16 cellular contexts compared by ENCODE assay signal in genomic region chr22:43944670-43945430, GRCh38. TPM values are rescaled to one million over a fixed set of nuclear protein-coding genes. Genes with fewer than 3 reads are reported as not detected.
A peak's percentile ranks its signal among the peaks of the same experiment; 100 is the strongest.
DNase-seq lines count a peak whose midpoint lies in the region; ATAC-seq and TF ChIP-seq lines count a peak whose summit lies in the region.
"Had no signal": no experiment of that assay in that cellular context is flagged by ENCODE, and none has a peak within 500 bp of the region (broad histone marks: within the 10 kb centered on the region; RNA-seq: fewer than 3 reads in every experiment).

No MANE protein-coding gene starts in this region.

- no peaks in the 10 kb centered on the region for H3K27me3 ChIP-seq in mammary epithelial cell (ENCODE audit: insufficient read depth, low read length)
- H3K27me3 ChIP-seq in breast epithelium, result no peaks in the 10 kb centered on the region
- H3K27me3 ChIP-seq in gastroesophageal sphincter, result peaks cover 38% of the 10 kb centered on the region

- no peak overlapping the region for H3K27ac Mint-ChIP-seq in chondrocyte (ENCODE audit: unreplicated experiment)
- H3K27ac Mint-ChIP-seq in activated CD4-positive, alpha-beta memory T cell treated with anti-CD3 and anti-CD28 coated beads, Interleukin-2, amount 10 ng/mL, durations not matched to agents 7 days and 5 days, result no peak overlapping the region

- H3K36me3 ChIP-seq in mammary epithelial cell (ENCODE audit: insufficient read depth, low read length), result peaks cover 16% of the 10 kb centered on the region
- H3K36me3 ChIP-seq in breast epithelium, result no peaks in the 10 kb centered on the region
- H3K36me3 ChIP-seq in mesodermal cell (ENCODE audit: control insufficient read depth, insufficient read depth, low read length), result peaks cover 85% of the 10 kb centered on the region
- no peaks in the 10 kb centered on the region for H3K36me3 ChIP-seq in gastroesophageal sphincter

- peaks cover 9% of the 10 kb centered on the region for H3K36me3 Mint-ChIP-seq in chondrocyte (ENCODE audit: low read depth)
- no peaks in the 10 kb centered on the region for H3K36me3 Mint-ChIP-seq in activated CD4-positive, alpha-beta memory T cell treated with anti-CD3 and anti-CD28 coated beads, Interleukin-2, amount 10 ng/mL, durations not matched to agents 7 days and 5 days (ENCODE audit: low read depth)
- H3K36me3 Mint-ChIP-seq: CD14-positive monocyte, IgD-negative memory B cell had no signal

- in situ Hi-C loops in mammary epithelial cell (cut with MboI; ENCODE audit: low sequenced_read_pairs in 2 of 2), result loop anchor here in 1 of 2 donors (10.0 kb wide), 1 partner anchor 50 kb away; the partner anchor contains the start of gene PNPLA5
- in situ Hi-C loops in KBM-7 (cut with MboI; ENCODE audit: low pct_unique_long_range_greater_than_20kb, low sequenced_read_pairs), result no loop called here

- WGBS in mammary epithelial cell (ENCODE audit: low coverage, missing lambda C conversion rate), result 76% methylated on average over 17 of the region's 20 CpGs
- 96 to 97% methylated on average over 20 of the region's 20 CpGs for WGBS in mesodermal cell (ENCODE audit: insufficient coverage in 2 of 2), 2 experiments
- 87% methylated on average over 7 of the region's 20 CpGs; no CpG with 5 or more reads in 1 of the 2 donors for WGBS in gastroesophageal sphincter (ENCODE audit: low coverage in 1 of 2), 2 donors

- no peaks in the 10 kb centered on the region for H3K9me3 ChIP-seq in mammary epithelial cell (replicated peaks; ENCODE audit: insufficient read depth, low read length)
- H3K9me3 ChIP-seq in breast epithelium, result peaks cover 0 to 4% of the 10 kb centered on the region in 2 donors
- no peaks in the 10 kb centered on the region for H3K9me3 ChIP-seq in mesodermal cell (ENCODE audit: control insufficient read depth, low read length)
- H3K9me3 ChIP-seq in gastroesophageal sphincter, result peaks cover 0 to 10% (median 0%) of the 10 kb centered on the region in 3 donors
- H3K9me3 ChIP-seq: A549 had no signal

- H2AFZ ChIP-seq in mammary epithelial cell (ENCODE audit: low read depth, low read length), result no peak overlapping the region

- H3K4me1 ChIP-seq in mammary epithelial cell (ENCODE audit: insufficient read depth, low read length), result no peaks in the 10 kb centered on the region
- no peaks in the 10 kb centered on the region for H3K4me1 ChIP-seq in breast epithelium
- H3K4me1 ChIP-seq in mesodermal cell (ENCODE audit: control insufficient read depth, insufficient read depth, low read length, poor library complexity, severe bottlenecking), result peaks cover 3% of the 10 kb centered on the region
- no peaks in the 10 kb centered on the region for H3K4me1 ChIP-seq in gastroesophageal sphincter
- H3K4me1 ChIP-seq: A549 had no signal

- TF ChIP-seq POLR2A in breast epithelium (IDR thresholded peaks at IDR 0.05) (no peak), gastroesophageal sphincter (IDR thresholded peaks at IDR 0.05) (no peak)

- no TSS peak for BruUV-seq in mammary epithelial cell (replicated peaks; lab: Mats Ljungman, UMichigan)

- no peaks in the 10 kb centered on the region for H3K27me3 Mint-ChIP-seq in chondrocyte (ENCODE audit: low read depth)
- peaks cover 3% of the 10 kb centered on the region for H3K27me3 Mint-ChIP-seq in activated CD4-positive, alpha-beta memory T cell treated with anti-CD3 and anti-CD28 coated beads, Interleukin-2, amount 10 ng/mL, durations not matched to agents 7 days and 5 days

- no peak for TF ChIP-seq EP300 in gastroesophageal sphincter (IDR thresholded peaks at IDR 0.05)

- CTCF ChIA-PET in mammary epithelial cell (lab: Charles Lee; ENCODE audit: low non-redundant PET), result interaction anchor here (2.4 kb wide), 1 partner anchor 62 kb away, joined by 30 read pairs; no protein-coding TSS in a partner anchor
- CTCF ChIA-PET in activated CD4-positive, alpha-beta memory T cell treated with anti-CD3 and anti-CD28 coated beads, Interleukin-2, amount 10 ng/mL, durations not matched to agents 7 days and 5 days (lab: Charles Lee), result interaction anchor here (1.3 to 2.2 kb wide), 3 partner anchors 10 to 62 kb away, joined by 4 to 14 read pairs (median 5); partner anchors contain the start of gene SAMM50

- no peaks in the 10 kb centered on the region for H4K20me1 ChIP-seq in mammary epithelial cell (ENCODE audit: insufficient read depth, low read length)

- peak; percentile 46 for DNase-seq in mammary epithelial cell
- no peak for DNase-seq in breast epithelium (ENCODE audit: low spot score in 2 of 2)
- peak; percentile 68 for DNase-seq in chondrocyte (ENCODE audit: low spot score)
- DNase-seq in activated CD4-positive, alpha-beta memory T cell treated with anti-CD3 and anti-CD28 coated beads, Interleukin-2, amount 10 ng/mL, durations not matched to agents 7 days and 5 days, result no peak
- DNase-seq in KBM-7, result no peak
- DNase-seq: COR-L47, NCI-H2081, NCI-H82, PC-3 had no signal

- no peak overlapping the region for H3K4me2 ChIP-seq in mammary epithelial cell (ENCODE audit: insufficient read depth, low read depth, low read length)
- H3K4me2 ChIP-seq: A549 had no signal

- POLR2A ChIA-PET in activated CD4-positive, alpha-beta memory T cell treated with anti-CD3 and anti-CD28 coated beads, Interleukin-2, amount 10 ng/mL, durations not matched to agents 7 days and 5 days (lab: Charles Lee), result interaction anchor here (2.8 kb wide), 1 partner anchor 10 kb away, joined by 20 read pairs; the partner anchor contains the start of gene SAMM50

- TF ChIP-seq CTCF in mammary epithelial cell (conservative IDR thresholded peaks at IDR 0.05 in 1 of 2, IDR thresholded peaks at IDR 0.05 in 1 of 2; ENCODE audit: extremely low read depth in 1 of 2, insufficient read depth in 1 of 2, low read depth in 1 of 2, low read length in 2 of 2), result no peak
- no peak for TF ChIP-seq CTCF in breast epithelium (IDR thresholded peaks at IDR 0.05)
- no peak for TF ChIP-seq CTCF in chondrocyte (IDR thresholded peaks at IDR 0.05)
- no peak for TF ChIP-seq CTCF in gastroesophageal sphincter (IDR thresholded peaks at IDR 0.05)

- H3K79me2 ChIP-seq in mammary epithelial cell (ENCODE audit: insufficient read depth, low read length), result no peaks in the 10 kb centered on the region

- dilution Hi-C loops in mammary epithelial cell (cut with HindIII; ENCODE audit: low sequenced_read_pairs), result no loop called here

- no peak overlapping the region for H3K27ac ChIP-seq in mammary epithelial cell (ENCODE audit: insufficient read depth, low read depth, low read length)
- no peak overlapping the region for H3K27ac ChIP-seq in breast epithelium
- H3K27ac ChIP-seq in mesodermal cell (ENCODE audit: low read depth, low read length, severe bottlenecking), result peak overlapping the region; percentile 2
- no peak overlapping the region for H3K27ac ChIP-seq in gastroesophageal sphincter
- H3K27ac ChIP-seq: A549, RWPE1 had no signal

- no peaks in the 10 kb centered on the region for H3K4me1 Mint-ChIP-seq in chondrocyte (ENCODE audit: low read depth)
- H3K4me1 Mint-ChIP-seq in activated CD4-positive, alpha-beta memory T cell treated with anti-CD3 and anti-CD28 coated beads, Interleukin-2, amount 10 ng/mL, durations not matched to agents 7 days and 5 days, result no peaks in the 10 kb centered on the region

- no peak for ATAC-seq in gastroesophageal sphincter

- intact Hi-C loops in mammary epithelial cell (cut with micrococcal nuclease) (no loop called here), breast epithelium (cut with DNase I; ENCODE audit: low total_unique reads) (no loop called here)

- no peak overlapping the region for H3K4me3 ChIP-seq in mammary epithelial cell (replicated peaks in 1 of 3; ENCODE audit: insufficient read depth in 1 of 3, low read depth in 2 of 3, low read length in 3 of 3)
- H3K4me3 ChIP-seq in breast epithelium, result no peak overlapping the region
- no peak overlapping the region for H3K4me3 ChIP-seq in mesodermal cell (ENCODE audit: extremely low read depth, insufficient read depth, low read length, poor library complexity, severe bottlenecking)
- no peak overlapping the region for H3K4me3 ChIP-seq in gastroesophageal sphincter
- H3K4me3 ChIP-seq: A549 had no signal

- no peak overlapping the region for H3K9ac ChIP-seq in mammary epithelial cell (ENCODE audit: insufficient read depth, low read length)

- H3K4me3 Mint-ChIP-seq in chondrocyte (ENCODE audit: unreplicated experiment), result no peak overlapping the region
- no peak overlapping the region for H3K4me3 Mint-ChIP-seq in activated CD4-positive, alpha-beta memory T cell treated with anti-CD3 and anti-CD28 coated beads, Interleukin-2, amount 10 ng/mL, durations not matched to agents 7 days and 5 days
- H3K4me3 Mint-ChIP-seq: CD14-positive monocyte had no signal

- peaks cover 6% of the 10 kb centered on the region for H3K9me3 Mint-ChIP-seq in chondrocyte (ENCODE audit: low read depth)
- H3K9me3 Mint-ChIP-seq in activated CD4-positive, alpha-beta memory T cell treated with anti-CD3 and anti-CD28 coated beads, Interleukin-2, amount 10 ng/mL, durations not matched to agents 7 days and 5 days, result no peaks in the 10 kb centered on the region

RNA-seq across cellular contexts. Expression of gene SAMM50, which starts 10.4 kb away (rescaled TPM):
- total RNA-seq in mammary epithelial cell (10 to 100 TPM; 49.0 to 49.2 TPM), breast epithelium (10 to 100 TPM; 36.1 to 40.6 (median 36.4) TPM), chondrocyte (31.1 to 42.7 TPM (median 34.2 TPM) in 3 replicates), gastroesophageal sphincter (10 to 100 TPM; 19.8 to 33.4 (median 31.6) TPM)
- polyA plus RNA-seq in mammary epithelial cell, result 48.5 TPM
- polyA minus RNA-seq in mammary epithelial cell, result 66.5 TPM
- 53.5 TPM for polyA plus RNA-seq in mesodermal cell (2013, experiment 1 of 2)
- polyA plus RNA-seq in mesodermal cell (2013, experiment 2 of 2), result 52.0 TPM
- total RNA-seq in activated CD4-positive, alpha-beta memory T cell treated with anti-CD3 and anti-CD28 coated beads, Interleukin-2, amount 10 ng/mL, durations not matched to agents 7 days and 5 days, result 10 to 100 TPM; 41.9 to 42.4 TPM

RNA-seq across cellular contexts. Expression of gene PNPLA3, which starts 21.2 kb away (rescaled TPM):
- total RNA-seq in mammary epithelial cell (10 to 100 TPM in 1 of 2 donors, 1 to 10 TPM in 1; 6.2 to 13.2 TPM), breast epithelium (1 to 10 TPM; 2.4 to 3.1 (median 2.9) TPM), chondrocyte (2.5 to 3.5 TPM (median 2.5 TPM) in 3 replicates), gastroesophageal sphincter (not detected)
- polyA plus RNA-seq in mammary epithelial cell, result 9.2 TPM
- 48.0 TPM for polyA minus RNA-seq in mammary epithelial cell
- 17.8 TPM for polyA plus RNA-seq in mesodermal cell (2013, experiment 1 of 2)
- polyA plus RNA-seq in mesodermal cell (2013, experiment 2 of 2), result 13.5 TPM
- total RNA-seq in activated CD4-positive, alpha-beta memory T cell treated with anti-CD3 and anti-CD28 coated beads, Interleukin-2, amount 10 ng/mL, durations not matched to agents 7 days and 5 days, result under 1 TPM in 1 of 2 experiments, not detected in 1; 0.08 TPM
- polyA plus RNA-seq: CD14-positive monocyte, IgD-negative memory B cell had no signal

RNA-seq across cellular contexts. Expression of gene PNPLA5, which starts 53.0 kb away (rescaled TPM):
- total RNA-seq in mammary epithelial cell (under 1 TPM in 1 of 2 donors, not detected in 1; 0.17 TPM), breast epithelium (not detected), chondrocyte (not detected in 3 replicates), gastroesophageal sphincter (not detected)
- 0.05 TPM for polyA plus RNA-seq in mammary epithelial cell
- not detected for polyA minus RNA-seq in mammary epithelial cell
- polyA plus RNA-seq in mesodermal cell (2013, experiment 1 of 2), result not detected
- polyA plus RNA-seq in mesodermal cell (2013, experiment 2 of 2), result not detected
- not detected for total RNA-seq in activated CD4-positive, alpha-beta memory T cell treated with anti-CD3 and anti-CD28 coated beads, Interleukin-2, amount 10 ng/mL, durations not matched to agents 7 days and 5 days
- total RNA-seq: HT1080, PC-3 had no signal
- polyA plus RNA-seq: A549, CD14-positive monocyte, IgD-negative memory B cell had no signal

Comparison
In these comparisons a context has a peak if more than half of its experiments do, and no peak if none do; other contexts are left out.
1. DNase-seq: peak in mammary epithelial cell (single experiment) and chondrocyte (single experiment); none in breast epithelium (0 of 2), activated CD4-positive, alpha-beta memory T cell treated with anti-CD3 and anti-CD28 coated beads, Interleukin-2, amount 10 ng/mL, durations not matched to agents 7 days and 5 days (single experiment) and KBM-7 (single experiment).